ENCODE assay signal across 25 cellular contexts in genomic region chr15:32871887-32872286, GRCh38.
A peak's percentile ranks its signal among the peaks of the same experiment; 100 is the strongest.
DNase-seq lines count a peak whose midpoint lies in the region; TF ChIP-seq lines count a peak whose summit lies in the region.
"Had no signal": no experiment of that assay in that cellular context is flagged by ENCODE, and none has a peak within 500 bp of the region (broad histone marks: within the 10 kb centered on the region; RNA-seq: fewer than 3 reads in every experiment).

No MANE protein-coding gene starts in this region.

- no TSS peak for BruUV-seq in PC-9 (replicated peaks; lab: Mats Ljungman, UMichigan)

- DNase-seq in HFFc6, result no peak
- DNase-seq in esophagus squamous epithelium (lab: John Stamatoyannopoulos, UW), result no peak
- no peak for DNase-seq in uterus
- no peak for DNase-seq in MV-4-11 (lab: John Stamatoyannopoulos, UW)
- DNase-seq in NCI-H2227 treated with DMSO at 0.1 percent for 48 hours (lab: John Stamatoyannopoulos, UW), result no peak
- DNase-seq in PC-9, result no peak
- DNase-seq: activated CD4-positive, alpha-beta T cell treated with anti-CD3 and anti-CD28 coated beads for 48 hours; activated CD8-positive, alpha-beta memory T cell treated with anti-CD3 and anti-CD28 coated beads for 24 hours; activated T-cell treated with anti-CD3 and anti-CD28 coated beads for 4 hours; amygdala; effector CD4-positive, alpha-beta T cell; naive B cell; NCI-H1436 treated with DMSO at 0.1 percent for 48 hours; NCI-H2081 treated with DMSO at 0.1 percent for 48 hours; NCI-H345; right lobe of liver; SHP77; stimulated activated CD4-positive, alpha-beta T cell treated with anti-CD3 and anti-CD28 coated beads, Interleukin-4, amount 100 ng/mL, for 24 hours; SW 1271; WERI-Rb-1 had no signal

- peaks cover 7% of the 10 kb centered on the region for H3K27me3 Mint-ChIP-seq in HFFc6 (ENCODE audit: insufficient read depth)

- CTCF ChIA-PET in PC-9 (lab: Charles Lee), result no interaction called here

- TF ChIP-seq POLR2A in esophagus squamous epithelium (IDR thresholded peaks at IDR 0.05), result no peak
- no peak for TF ChIP-seq POLR2A in uterus (IDR thresholded peaks at IDR 0.05)

- 59 to 68% methylated on average over 2 of the region's 2 CpGs for WGBS in esophagus squamous epithelium, 2 donors

- no peak overlapping the region for H3K4me2 ChIP-seq in PC-9
- H3K4me2 ChIP-seq: GM23338 had no signal

- H2AFZ ChIP-seq in PC-9, result no peak overlapping the region
- H2AFZ ChIP-seq: GM23338 had no signal

- TF ChIP-seq CTCF in HFFc6 (IDR thresholded peaks at IDR 0.05) (no peak), esophagus squamous epithelium (IDR thresholded peaks at IDR 0.05) (no peak), uterus (IDR thresholded peaks at IDR 0.05) (no peak), PC-9 (conservative IDR thresholded peaks at IDR 0.05) (no peak)

- POLR2A ChIA-PET in PC-9 (lab: Charles Lee; ENCODE audit: unreplicated experiment), result no interaction called here

- intact Hi-C loops in esophagus squamous epithelium (cut with DNase I) (no loop called here), uterus (cut with DNase I; ENCODE audit: low total_unique reads) (no loop called here), PC-9 (cut with micrococcal nuclease; ENCODE audit: unreplicated experiment) (no loop called here)

- H3K9ac ChIP-seq in rectal smooth muscle tissue (ENCODE audit: low read length), result no peak overlapping the region

- peaks cover 0 to 31% (median 4%) of the 10 kb centered on the region in 3 donors for H3K4me1 ChIP-seq in esophagus squamous epithelium
- H3K4me1 ChIP-seq in rectal smooth muscle tissue (ENCODE audit: control insufficient read depth, insufficient read depth, low read length), result peaks cover 8% of the 10 kb centered on the region
- H3K4me1 ChIP-seq in uterus, result peaks cover 0 to 3% of the 10 kb centered on the region in 2 donors
- peaks cover 8% of the 10 kb centered on the region for H3K4me1 ChIP-seq in PC-9 (replicated peaks; ENCODE audit: insufficient read depth)

- peak overlapping the region; percentile 96 for H3K27ac Mint-ChIP-seq in HFFc6
- H3K27ac Mint-ChIP-seq: activated naive CD4-positive, alpha-beta T cell treated with anti-CD3 and anti-CD28 coated beads, Interleukin-2, amount 50 U/mL, for 72 hours; activated T-helper 2 cell treated with anti-CD3 and anti-CD28 coated beads, Interferon-gamma antibody, Interleukin-2, Interleukin-4, amounts not matched to agents 10 μg/mL and 5 μg/mL and 100 μg/mL, durations not matched to agents 14 hours and 24 hours and 36 hours; GM23338; naive B cell had no signal

- H3K36me3 Mint-ChIP-seq in HFFc6 (ENCODE audit: low read depth), result peaks cover 50% of the 10 kb centered on the region
- H3K36me3 Mint-ChIP-seq: activated naive CD4-positive, alpha-beta T cell treated with anti-CD3 and anti-CD28 coated beads, Interleukin-2, amount 50 U/mL, for 72 hours had no signal

- H3K4me3 ChIP-seq in esophagus squamous epithelium, result no peak overlapping the region
- no peak overlapping the region for H3K4me3 ChIP-seq in rectal smooth muscle tissue (ENCODE audit: low read length)
- no peak overlapping the region for H3K4me3 ChIP-seq in uterus
- H3K4me3 ChIP-seq in PC-9, result no peak overlapping the region
- H3K4me3 ChIP-seq: GM23338, right lobe of liver had no signal

- H3K27me3 ChIP-seq in esophagus squamous epithelium, result no peaks in the 10 kb centered on the region
- no peaks in the 10 kb centered on the region for H3K27me3 ChIP-seq in rectal smooth muscle tissue (ENCODE audit: control insufficient read depth, insufficient read depth, low read length)
- H3K27me3 ChIP-seq in uterus, result no peaks in the 10 kb centered on the region
- no peaks in the 10 kb centered on the region for H3K27me3 ChIP-seq in PC-9 (ENCODE audit: insufficient read depth, low read depth)
- H3K27me3 ChIP-seq: right lobe of liver had no signal

- H3K4me1 Mint-ChIP-seq in HFFc6 (ENCODE audit: low read depth), result peaks cover 97% of the 10 kb centered on the region
- H3K4me1 Mint-ChIP-seq: naive B cell had no signal

- H3K36me3 ChIP-seq in esophagus squamous epithelium, result no peaks in the 10 kb centered on the region
- H3K36me3 ChIP-seq in rectal smooth muscle tissue (ENCODE audit: control insufficient read depth, insufficient read depth, low read length), result no peaks in the 10 kb centered on the region
- H3K36me3 ChIP-seq in uterus, result no peaks in the 10 kb centered on the region
- peaks cover 10% of the 10 kb centered on the region; the same call in 1 of the 2 replicates for H3K36me3 ChIP-seq in PC-9 (ENCODE audit: low read depth)
- H3K36me3 ChIP-seq: right lobe of liver, WERI-Rb-1 had no signal

- H3F3A ChIP-seq in PC-9 (ENCODE audit: insufficient read depth, low read depth), result no peaks in the 10 kb centered on the region

- no peaks in the 10 kb centered on the region for H3K9me3 Mint-ChIP-seq in HFFc6
- H3K9me3 Mint-ChIP-seq: activated naive CD4-positive, alpha-beta T cell treated with anti-CD3 and anti-CD28 coated beads, Interleukin-2, amount 50 U/mL, for 72 hours; activated T-helper 2 cell treated with anti-CD3 and anti-CD28 coated beads, Interferon-gamma antibody, Interleukin-2, Interleukin-4, amounts not matched to agents 10 μg/mL and 5 μg/mL and 100 μg/mL, durations not matched to agents 14 hours and 24 hours and 36 hours; GM23338; naive B cell had no signal

- no peaks in the 10 kb centered on the region for H3K79me2 ChIP-seq in PC-9 (ENCODE audit: low read depth)

- H3K9me3 ChIP-seq in esophagus squamous epithelium (no peaks in the 10 kb centered on the region), uterus (no peaks in the 10 kb centered on the region), PC-9 (ENCODE audit: insufficient read depth, low read depth) (no peaks in the 10 kb centered on the region)
- H3K9me3 ChIP-seq: right lobe of liver had no signal

- no peaks in the 10 kb centered on the region for H3K9me2 ChIP-seq in PC-9 (ENCODE audit: insufficient read depth)

- H3K4me3 Mint-ChIP-seq in HFFc6, result no peak overlapping the region
- H3K4me3 Mint-ChIP-seq: GM23338, naive B cell had no signal

- H3K27ac ChIP-seq in esophagus squamous epithelium, result peak overlapping the region in 3 of 4 donors; percentile 65 to 79 (median 72)
- peak overlapping the region; percentile 45 for H3K27ac ChIP-seq in rectal smooth muscle tissue (ENCODE audit: low read depth, low read length)
- peak overlapping the region; percentile 65 to 74 for H3K27ac ChIP-seq in uterus
- no peak overlapping the region for H3K27ac ChIP-seq in PC-9
- H3K27ac ChIP-seq: C4-2B, right lobe of liver, WERI-Rb-1 had no signal

- no peaks in the 10 kb centered on the region for H4K20me1 ChIP-seq in PC-9 (ENCODE audit: insufficient read depth)
